Comparison of ENCODE assay signal across 9 cellular contexts in the genomic region with DNA sequence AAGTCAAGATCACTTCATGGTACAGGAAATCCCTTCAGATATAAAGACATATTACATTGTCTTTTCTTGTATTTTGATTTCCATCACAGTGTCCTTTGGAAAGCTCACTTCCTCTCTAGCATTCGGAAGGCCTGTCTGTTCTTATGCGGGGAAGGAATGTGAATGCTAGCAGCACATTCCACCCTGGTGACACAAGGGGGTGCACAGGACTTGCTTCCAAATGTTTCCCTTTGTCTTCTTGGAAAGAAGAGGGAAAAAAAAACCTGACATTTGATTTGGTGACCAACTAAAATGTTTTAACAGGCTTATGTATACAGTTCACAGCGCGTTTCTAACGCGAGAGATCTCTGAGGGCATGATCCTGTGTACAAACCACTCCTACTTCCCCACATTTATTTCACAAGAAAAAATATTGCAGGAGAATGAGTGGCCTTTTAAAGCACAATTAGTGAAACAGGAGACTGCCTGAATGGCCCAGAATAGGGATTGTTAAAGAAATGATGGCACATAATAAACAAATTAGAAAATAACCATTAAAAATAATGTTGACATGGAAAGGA.
A peak's percentile ranks its signal among the peaks of the same experiment; 100 is the strongest.
DNase-seq lines count a peak whose midpoint lies in the region; ATAC-seq, FAIRE-seq and TF ChIP-seq lines count a peak whose summit lies in the region.
"Had no signal": no experiment of that assay in that cellular context is flagged by ENCODE, and none has a peak within 500 bp of the region (broad histone marks: within the 10 kb centered on the region; RNA-seq: fewer than 3 reads in every experiment).

No MANE protein-coding gene starts in this region.

- WGBS in H1 (ENCODE audit: extremely low coverage in 1 of 2, insufficient coverage in 1 of 2, insufficient read length in 1 of 2, insufficient replicate concordance in 2 of 2, low coverage in 1 of 2, low lambda C conversion rate in 2 of 2, missing lambda C conversion rate in 1 of 2), 2 experiments, result 5% methylated on average over 6 of the region's 6 CpGs; no CpG with 5 or more reads in 1 of the 2 experiments

- no peak overlapping the region for H3K4me3 Mint-ChIP-seq in activated T-helper 1 cell treated with anti-CD3 and anti-CD28 coated beads, Interleukin-12 subunit alpha, Interleukin-12 subunit beta, Interleukin-2, Interleukin-4 antibody, amounts not matched to agents 30 ng/mL and 10 ng/mL and 1 ng/mL, durations not matched to agents 14 hours and 24 hours and 36 hours

- H4K5ac ChIP-seq in H1 (ENCODE audit: insufficient read length, low read depth, low read length), result peak overlapping the region; percentile 83

- no peaks in the 10 kb centered on the region for H3K4me1 ChIP-seq in H1 (replicated peaks in 1 of 4; ENCODE audit: control insufficient read depth in 3 of 4, insufficient read depth in 4 of 4, low read length in 3 of 4)

- FAIRE-seq in H1 (lab: Jason Lieb, UNC), result peak; percentile 98

- H3K27me3 ChIP-seq in H1 (replicated peaks in 1 of 4; ENCODE audit: control insufficient read depth in 3 of 4, extremely low read depth in 1 of 4, insufficient read depth in 3 of 4, low read length in 3 of 4), result peaks cover 0 to 1% (median 0%) of the 10 kb centered on the region in 4 experiments; a peak in 1 of 7 replicates

- H3K23me2 ChIP-seq in H1 (ENCODE audit: low read depth, low read length), result no peaks in the 10 kb centered on the region

- H3K36me3 ChIP-seq in H1 (ENCODE audit: control insufficient read depth in 2 of 4, insufficient read depth in 4 of 4, low read length in 3 of 4), result no peaks in the 10 kb centered on the region

- no peak for TF ChIP-seq EP300 in H1 (IDR thresholded peaks at IDR 0.05; ENCODE audit: borderline replicate concordance in 1 of 2, low read depth in 2 of 2, low read length in 2 of 2)

- H3K27me3 Mint-ChIP-seq in activated T-helper 1 cell treated with anti-CD3 and anti-CD28 coated beads, Interleukin-12 subunit alpha, Interleukin-12 subunit beta, Interleukin-2, Interleukin-4 antibody, amounts not matched to agents 30 ng/mL and 10 ng/mL and 1 ng/mL, durations not matched to agents 14 hours and 24 hours and 36 hours (ENCODE audit: insufficient read depth), result peaks cover under 1% of the 10 kb centered on the region

- no peaks in the 10 kb centered on the region for H4K20me1 ChIP-seq in H1 (replicated peaks in 1 of 2; ENCODE audit: control insufficient read depth in 1 of 2, insufficient read depth in 2 of 2, low read length in 2 of 2)

- H3K79me1 ChIP-seq in H1 (ENCODE audit: low read depth, low read length), result no peaks in the 10 kb centered on the region

- H3K4me1 Mint-ChIP-seq in activated T-helper 1 cell treated with anti-CD3 and anti-CD28 coated beads, Interleukin-12 subunit alpha, Interleukin-12 subunit beta, Interleukin-2, Interleukin-4 antibody, amounts not matched to agents 30 ng/mL and 10 ng/mL and 1 ng/mL, durations not matched to agents 14 hours and 24 hours and 36 hours (ENCODE audit: low read depth), result no peaks in the 10 kb centered on the region

- H3K27ac Mint-ChIP-seq in activated T-helper 1 cell treated with anti-CD3 and anti-CD28 coated beads, Interleukin-12 subunit alpha, Interleukin-12 subunit beta, Interleukin-2, Interleukin-4 antibody, amounts not matched to agents 30 ng/mL and 10 ng/mL and 1 ng/mL, durations not matched to agents 14 hours and 24 hours and 36 hours, result no peak overlapping the region

- H3K27ac ChIP-seq in C4-2B (no peak overlapping the region), H1 (ENCODE audit: low read depth, low read length) (no peak overlapping the region)
- H3K27ac ChIP-seq: epithelial cell of prostate had no signal

- no peak overlapping the region for H4K8ac ChIP-seq in H1 (ENCODE audit: extremely low read depth, insufficient read depth, low read length)

- no peak overlapping the region for H2BK120ac ChIP-seq in H1 (replicated peaks; ENCODE audit: low read depth, low read length)

- no peak overlapping the region for H3K18ac ChIP-seq in H1 (ENCODE audit: extremely low read depth, low read length)

- no peak overlapping the region for H2BK20ac ChIP-seq in H1 (ENCODE audit: low read length)

- no peak for TF ChIP-seq POLR2A in H1 (IDR thresholded peaks at IDR 0.05; ENCODE audit: control extremely low read depth in 1 of 2, low read depth in 2 of 2, low read length in 2 of 2)

- TF ChIP-seq RAD21 in H1 (IDR thresholded peaks at IDR 0.05 in 1 of 2, conservative IDR thresholded peaks at IDR 0.05 in 1 of 2; ENCODE audit: low read depth in 2 of 2, low read length in 2 of 2), result peak; percentile 86 to 90

- H2BK15ac ChIP-seq in H1 (ENCODE audit: low read length), result no peak overlapping the region

- H3K4me2 ChIP-seq in H1 (ENCODE audit: insufficient read depth in 1 of 2, low read depth in 2 of 2, low read length in 2 of 2), result peak overlapping the region; percentile 9 to 49; a peak in 2 of 4 replicates

- no peak overlapping the region for H3K14ac ChIP-seq in H1 (ENCODE audit: insufficient read length)

- TF ChIP-seq CTCF in C4-2B (conservative IDR thresholded peaks at IDR 0.05) (peak; percentile 43), H1 (IDR thresholded peaks at IDR 0.05; ENCODE audit: control extremely low read depth in 1 of 3, insufficient read depth in 1 of 3, low read depth in 1 of 3, low read length in 3 of 3) (peak; percentile 50 to 73 (median 56))

- DNase-seq in NCI-H146 (lab: John Stamatoyannopoulos, UW), result peak; percentile 93
- DNase-seq in H1 (ENCODE audit: low read depth in 1 of 2, low spot score in 2 of 2), result peak; percentile 55 to 65
- DNase-seq in medulla oblongata (ENCODE audit: extremely low spot score), result peak; percentile 78
- DNase-seq in stimulated activated CD4-positive, alpha-beta T cell treated with anti-CD3 and anti-CD28 coated beads, Interleukin-1b, Interleukin-23, amount 100 ng/mL, for 48 hours, result no peak
- no peak for DNase-seq in activated T-helper 1 cell treated with anti-CD3 and anti-CD28 coated beads, Interleukin-12 subunit alpha, Interleukin-12 subunit beta, Interleukin-2, Interleukin-4 antibody, amounts not matched to agents 30 ng/mL and 10 ng/mL and 1 ng/mL, durations not matched to agents 14 hours and 24 hours and 36 hours (ENCODE audit: low spot score)
- DNase-seq in NK-92 treated with Interleukin-12 subunit alpha and Interleukin-12 subunit beta, amount 100 ng/mL, for 24 hours (lab: John Stamatoyannopoulos, UW), result no peak

- no peak overlapping the region for H3K23ac ChIP-seq in H1 (ENCODE audit: insufficient read length)

- H2AFZ ChIP-seq in H1 (ENCODE audit: low read length), result peak overlapping the region; percentile 99

- no peak overlapping the region for H2AK5ac ChIP-seq in H1 (ENCODE audit: low read depth, low read length)

- POLR2A ChIA-PET in H1 (lab: Charles Lee; ENCODE audit: partially characterized antibody), result interaction anchor here (1.7 kb wide), 1 partner anchor 108 kb away, joined by 4 read pairs; the partner anchor contains the start of gene FXR1

- no peak overlapping the region for H2BK12ac ChIP-seq in H1 (ENCODE audit: low read depth, low read length)

- no peaks in the 10 kb centered on the region for H3K9me3 Mint-ChIP-seq in activated T-helper 1 cell treated with anti-CD3 and anti-CD28 coated beads, Interleukin-12 subunit alpha, Interleukin-12 subunit beta, Interleukin-2, Interleukin-4 antibody, amounts not matched to agents 30 ng/mL and 10 ng/mL and 1 ng/mL, durations not matched to agents 14 hours and 24 hours and 36 hours

- CTCF ChIA-PET in H1 (lab: Charles Lee; ENCODE audit: partially characterized antibody), result interaction anchor here (0.7 to 3.3 kb wide), 12 partner anchors 8 to 1717 kb away, joined by 3 to 19 read pairs (median 3); no protein-coding TSS in a partner anchor

- H2BK5ac ChIP-seq in H1 (ENCODE audit: low read depth, low read length), result no peak overlapping the region

- H3K36me3 Mint-ChIP-seq in activated T-helper 1 cell treated with anti-CD3 and anti-CD28 coated beads, Interleukin-12 subunit alpha, Interleukin-12 subunit beta, Interleukin-2, Interleukin-4 antibody, amounts not matched to agents 30 ng/mL and 10 ng/mL and 1 ng/mL, durations not matched to agents 14 hours and 24 hours and 36 hours (ENCODE audit: low read depth), result no peaks in the 10 kb centered on the region

- peak overlapping the region in 1 of 4 experiments; percentile 38; a peak in 1 of 8 replicates for H3K4me3 ChIP-seq in H1 (ENCODE audit: extremely low read depth in 1 of 4, insufficient read depth in 2 of 4, low read depth in 3 of 4, low read length in 4 of 4)

- no peak overlapping the region for H4K91ac ChIP-seq in H1 (replicated peaks; ENCODE audit: insufficient read length, low read length)

- intact Hi-C loops in activated T-helper 1 cell treated with anti-CD3 and anti-CD28 coated beads, Interleukin-12 subunit alpha, Interleukin-12 subunit beta, Interleukin-2, Interleukin-4 antibody, amounts not matched to agents 30 ng/mL and 10 ng/mL and 1 ng/mL, durations not matched to agents 14 hours and 24 hours and 36 hours (cut with micrococcal nuclease), result loop anchor here (5.0 kb wide), 2 partner anchors 372 to 897 kb away; no protein-coding TSS in a partner anchor

- H3K9ac ChIP-seq in H1 (replicated peaks in 1 of 4; ENCODE audit: extremely low read depth in 1 of 4, low read depth in 3 of 4, low read length in 3 of 4), result peak overlapping the region in 2 of 4 experiments; percentile 42 to 56; a peak in 3 of 7 replicates

- no peak overlapping the region for H3K4ac ChIP-seq in H1 (replicated peaks; ENCODE audit: insufficient read length, low read depth, low read length)

- no peaks in the 10 kb centered on the region for H3K9me3 ChIP-seq in H1 (ENCODE audit: insufficient read depth in 2 of 2, low read depth in 1 of 2, low read length in 1 of 2)

- no peak overlapping the region for H3K56ac ChIP-seq in H1 (replicated peaks; ENCODE audit: insufficient read length, low read depth, low read length)

- no peaks in the 10 kb centered on the region for H3K79me2 ChIP-seq in H1 (ENCODE audit: control insufficient read depth in 1 of 2, insufficient read depth in 2 of 2, low read length in 2 of 2)

- no peak for ATAC-seq in HG03469 (IDR thresholded peaks at IDR 0.05; ENCODE audit: unreplicated experiment)

TF ChIP-seq in H1, 55 proteins besides CTCF, POLR2A, EP300 and RAD21:
- TF ChIP-seq JUND (IDR thresholded peaks at IDR 0.05; ENCODE audit: low read length) (peak; percentile 8; the same call in 1 of the 2 replicates), TEAD4 (IDR thresholded peaks at IDR 0.05; ENCODE audit: low read depth, low read length) (peak; percentile 97), ASH2L (IDR thresholded peaks at IDR 0.05; ENCODE audit: low read length) (peak; percentile 58), NRF1 (IDR thresholded peaks at IDR 0.05; ENCODE audit: low read depth, low read length) (no peak), GABPA (IDR thresholded peaks at IDR 0.05; ENCODE audit: borderline replicate concordance, insufficient read depth, low read length) (no peak)
- TF ChIP-seq, protein P1, sequence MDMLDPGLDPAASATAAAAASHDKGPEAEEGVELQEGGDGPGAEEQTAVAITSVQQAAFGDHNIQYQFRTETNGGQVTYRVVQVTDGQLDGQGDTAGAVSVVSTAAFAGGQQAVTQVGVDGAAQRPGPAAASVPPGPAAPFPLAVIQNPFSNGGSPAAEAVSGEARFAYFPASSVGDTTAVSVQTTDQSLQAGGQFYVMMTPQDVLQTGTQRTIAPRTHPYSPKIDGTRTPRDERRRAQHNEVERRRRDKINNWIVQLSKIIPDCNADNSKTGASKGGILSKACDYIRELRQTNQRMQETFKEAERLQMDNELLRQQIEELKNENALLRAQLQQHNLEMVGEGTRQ (IDR thresholded peaks at IDR 0.05; ENCODE audit: low read length), result no peak

Comparison
In these comparisons a context has a peak if more than half of its experiments do, and no peak if none do; other contexts are left out.
1. DNase-seq: peak in NCI-H146 (single experiment), H1 (2 of 2) and medulla oblongata (single experiment); none in stimulated activated CD4-positive, alpha-beta T cell treated with anti-CD3 and anti-CD28 coated beads, Interleukin-1b, Interleukin-23, amount 100 ng/mL, for 48 hours (single experiment), activated T-helper 1 cell treated with anti-CD3 and anti-CD28 coated beads, Interleukin-12 subunit alpha, Interleukin-12 subunit beta, Interleukin-2, Interleukin-4 antibody, amounts not matched to agents 30 ng/mL and 10 ng/mL and 1 ng/mL, durations not matched to agents 14 hours and 24 hours and 36 hours (single experiment) and NK-92 treated with Interleukin-12 subunit alpha and Interleukin-12 subunit beta, amount 100 ng/mL, for 24 hours (single experiment).